ENCODE assay signal across 8 cellular contexts in genomic region chr3:12706504-12707253, GRCh38. TPM values are rescaled to one million over a fixed set of nuclear protein-coding genes. Genes with fewer than 3 reads are reported as not detected.
DNase-seq lines count a peak whose midpoint lies in the region; TF ChIP-seq lines count a peak whose summit lies in the region.

No MANE protein-coding gene starts in this region.

- H3K4me3 ChIP-seq in adrenal gland, result no peak overlapping the region

- CTCF ChIA-PET in GM10248 (lab: Yijun Ruan, JAX), result interaction anchor here (0.7 to 3.6 kb wide), 26 partner anchors 8 to 185 kb away, joined by 3 to 18 read pairs (median 4); partner anchors contain the start of gene RPL32

- H3K4me3 Mint-ChIP-seq in mesothelial cell of epicardium, result no peak overlapping the region

- WGBS in adrenal gland, 4 donors, result 76 to 97% (median 82%) methylated on average over 2 of the region's 2 CpGs

- H3K36me3 ChIP-seq in adrenal gland (replicated peaks in 1 of 2), result no peaks in the 10 kb centered on the region

- TF ChIP-seq CTCF in GM10248 (IDR thresholded peaks at IDR 0.05; ENCODE audit: control extremely low read depth, extremely low read depth, low read depth, missing control alignments) (peak; percentile 89), adrenal gland (IDR thresholded peaks at IDR 0.05) (peak; percentile 18 to 78 (median 70)), mesothelial cell of epicardium (IDR thresholded peaks at IDR 0.05; ENCODE audit: unreplicated experiment) (no peak)

- intact Hi-C loops in adrenal gland (cut with DNase I), result no loop called here

- no peaks in the 10 kb centered on the region for H3K27me3 Mint-ChIP-seq in mesothelial cell of epicardium (ENCODE audit: low read depth)

- no peak for TF ChIP-seq POLR2A in adrenal gland (IDR thresholded peaks at IDR 0.05)

- H3K9me3 Mint-ChIP-seq in mesothelial cell of epicardium, result no peaks in the 10 kb centered on the region

- H3K36me3 Mint-ChIP-seq in mesothelial cell of epicardium, result no peaks in the 10 kb centered on the region

- H3K9me3 ChIP-seq in adrenal gland (replicated peaks in 1 of 3), result no peaks in the 10 kb centered on the region

- no peak overlapping the region for H3K27ac ChIP-seq in adrenal gland

- H3K27me3 ChIP-seq in adrenal gland, result no peaks in the 10 kb centered on the region

- POLR2A ChIA-PET in GM10248 (lab: Yijun Ruan, JAX), result interaction anchor here (0.7 kb wide), 1 partner anchor 58 kb away, joined by 3 read pairs; no protein-coding TSS in a partner anchor

- H3K4me1 ChIP-seq in adrenal gland (replicated peaks in 1 of 2), result no peaks in the 10 kb centered on the region

- no peak overlapping the region for H3K27ac Mint-ChIP-seq in mesothelial cell of epicardium

- peak; percentile 76 for DNase-seq in GM10248 (ENCODE audit: extremely low spot score)
- DNase-seq in HCEC 1CT, result peak; percentile 81
- peak; percentile 70 for DNase-seq in MV-4-11 (lab: John Stamatoyannopoulos, UW)
- peak; percentile 32 for DNase-seq in T follicular helper cell (ENCODE audit: low read depth)
- DNase-seq in adrenal gland, result peak; percentile 44 to 81 (median 63)
- DNase-seq in iPS DF 4.7 (ENCODE audit: extremely low read depth, low spot score), result peak; percentile 56
- peak; percentile 43 for DNase-seq in stimulated activated CD4-positive, alpha-beta T cell treated with anti-CD3 and anti-CD28 coated beads, Interleukin-2, amount 100 ng/mL, for 4 hours (ENCODE audit: low read depth)
- no peak for DNase-seq in mesothelial cell of epicardium (ENCODE audit: low spot score in 2 of 2, unreplicated experiment in 2 of 2)

- H3K4me1 Mint-ChIP-seq in mesothelial cell of epicardium, result peaks cover 5% of the 10 kb centered on the region

RNA-seq across cellular contexts. Expression of gene RAF1, which starts 42.8 kb away (rescaled TPM):
- total RNA-seq in adrenal gland (100 to 1,000 TPM in 1 of 8 donors, 10 to 100 TPM in 7; 62.2 to 110 (median 71.1) TPM), mesothelial cell of epicardium (108 to 116 TPM (median 111 TPM) in 3 replicates)
- polyA plus RNA-seq in adrenal gland, result 10 to 100 TPM; 45.9 to 70.2 (median 52.0) TPM

RNA-seq across cellular contexts. Expression of gene TMEM40, which starts 52.4 kb away (rescaled TPM):
- total RNA-seq in adrenal gland (1 to 10 TPM in 1 of 8 donors, not detected in 7; 1.3 TPM), mesothelial cell of epicardium (7.8 to 8.3 TPM (median 8.0 TPM) in 3 replicates)
- 1 to 10 TPM in 1 of 3 donors, under 1 TPM in 1, not detected in 1; 0.72 to 1.5 TPM for polyA plus RNA-seq in adrenal gland

Comparison
In these comparisons a context has a peak if more than half of its experiments do, and no peak if none do; other contexts are left out.
1. DNase-seq: peak in GM10248 (single experiment), HCEC 1CT (single experiment), MV-4-11 (single experiment), T follicular helper cell (single experiment), adrenal gland (7 of 7), iPS DF 4.7 (single experiment) and stimulated activated CD4-positive, alpha-beta T cell treated with anti-CD3 and anti-CD28 coated beads, Interleukin-2, amount 100 ng/mL, for 4 hours (single experiment); none in mesothelial cell of epicardium (0 of 2).